Comparison of ENCODE assay signal across 8 cellular contexts in the genomic region with DNA sequence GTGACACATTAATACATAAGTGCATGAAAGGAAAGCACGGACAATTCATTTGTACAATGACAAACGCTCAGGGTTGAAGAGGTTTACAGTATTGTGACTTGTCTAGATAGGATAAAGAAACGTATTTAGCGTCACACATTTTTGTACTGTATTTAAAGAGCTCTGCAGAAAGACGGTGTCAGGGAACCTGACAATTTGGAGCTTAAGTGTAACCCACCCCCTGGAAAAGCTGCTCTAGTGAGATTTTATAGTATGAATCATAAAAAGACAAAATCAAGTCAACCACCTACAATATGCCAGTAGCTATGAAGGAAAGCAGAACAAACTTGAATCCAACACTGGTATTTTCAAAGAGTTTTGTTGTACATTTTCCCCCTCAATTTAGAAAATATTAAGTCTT. TPM values are rescaled to one million over a fixed set of nuclear protein-coding genes. Genes with fewer than 3 reads are reported as not detected.
DNase-seq lines count a peak whose midpoint lies in the region; ATAC-seq and TF ChIP-seq lines count a peak whose summit lies in the region.

No MANE protein-coding gene starts in this region.

- H3K36me3 Mint-ChIP-seq in progenitor cell of endocrine pancreas (ENCODE audit: insufficient read depth): peaks cover 4% of the 10 kb centered on the region

- no peak overlapping the region for H2AFZ ChIP-seq in OCI-LY1 (ENCODE audit: low read length)

- H3K9me3 ChIP-seq in OCI-LY1 (ENCODE audit: low read length): no peaks in the 10 kb centered on the region

- peak overlapping the region; percentile 98 for H3K4me2 ChIP-seq in OCI-LY1 (ENCODE audit: low read length)

- H3K4me3 ChIP-seq in GM12865 (ENCODE audit: low read depth, low read length): peak overlapping the region; percentile 98
- H3K4me3 ChIP-seq in OCI-LY1 (ENCODE audit: low read depth, low read length, poor library complexity, severe bottlenecking): peak overlapping the region; percentile 90
- H3K4me3 ChIP-seq in epithelial cell of esophagus (ENCODE audit: low read length): peak overlapping the region; percentile 23

- no peaks in the 10 kb centered on the region for H3K9me3 Mint-ChIP-seq in progenitor cell of endocrine pancreas (ENCODE audit: low read depth)

- TF ChIP-seq CTCF in GM12865 (IDR thresholded peaks at IDR 0.05; ENCODE audit: insufficient read depth, low read depth, low read length, missing control alignments) (no peak), OCI-LY1 (IDR thresholded peaks at IDR 0.05; ENCODE audit: low read length) (no peak), epithelial cell of esophagus (IDR thresholded peaks at IDR 0.05; ENCODE audit: insufficient read depth, low read depth, low read length, missing control alignments) (no peak), progenitor cell of endocrine pancreas (IDR thresholded peaks at IDR 0.05; ENCODE audit: unreplicated experiment) (no peak)

- H3K9ac ChIP-seq in OCI-LY1 (ENCODE audit: low read length): peak overlapping the region; percentile 90; the same call in 1 of the 2 replicates

- peaks cover 62% of the 10 kb centered on the region for H4K20me1 ChIP-seq in OCI-LY1 (ENCODE audit: insufficient read depth, low read length)

- peaks cover 76% of the 10 kb centered on the region for H3K4me1 ChIP-seq in OCI-LY1 (ENCODE audit: insufficient read depth, low read length, severe bottlenecking)

- DNase-seq in GM12865 (ENCODE audit: low read depth) (no peak), epithelial cell of esophagus (ENCODE audit: low read depth) (no peak), progenitor cell of endocrine pancreas (ENCODE audit: low spot score, unreplicated experiment) (no peak), NCI-H524 treated with DMSO at 0.1 percent for 48 hours (lab: John Stamatoyannopoulos, UW) (no peak)
- no peak for DNase-seq in activated CD4-positive, CD25-positive, alpha-beta regulatory T cell (lab: John Stamatoyannopoulos, UW)

- peak overlapping the region; percentile 90 for H3K27ac Mint-ChIP-seq in progenitor cell of endocrine pancreas

- no peak overlapping the region for H3K27ac ChIP-seq in OCI-LY1 (ENCODE audit: low read depth, low read length, poor library complexity, severe bottlenecking)

- no peaks in the 10 kb centered on the region for H3K27me3 Mint-ChIP-seq in progenitor cell of endocrine pancreas

- ATAC-seq in HG03521 (IDR thresholded peaks at IDR 0.05; ENCODE audit: unreplicated experiment) (no peak), GM19455 (IDR thresholded peaks at IDR 0.05; ENCODE audit: unreplicated experiment) (no peak)

- no peaks in the 10 kb centered on the region for H3K9me2 ChIP-seq in OCI-LY1 (ENCODE audit: low read depth, low read length)

- H3K27me3 ChIP-seq in OCI-LY1 (ENCODE audit: insufficient read depth, low read length): no peaks in the 10 kb centered on the region

- H3K4me1 Mint-ChIP-seq in progenitor cell of endocrine pancreas (ENCODE audit: low read depth): peaks cover 79% of the 10 kb centered on the region

- H3F3A ChIP-seq in OCI-LY1 (ENCODE audit: insufficient read depth, low read length): 0 out of 2 replicates have a peak, but pooled peaks cover 7% of the 10 kb centered on the region

- peaks cover 95% of the 10 kb centered on the region for H3K36me3 ChIP-seq in OCI-LY1 (ENCODE audit: insufficient read depth, low read length)

- H3K4me3 Mint-ChIP-seq in progenitor cell of endocrine pancreas (ENCODE audit: low read depth): peak overlapping the region; percentile 39

- H3K79me2 ChIP-seq in OCI-LY1 (ENCODE audit: insufficient read depth, low read length): peaks cover 100% of the 10 kb centered on the region

RNA-seq across cellular contexts. Expression of gene TRA2B, which starts 5.6 kb away (rescaled TPM):
- 205 and 230 TPM in 2 replicates for total RNA-seq in progenitor cell of endocrine pancreas

Comparison
In these comparisons a context has a peak if more than half of its experiments do, and no peak if none do; other contexts are left out.
1. H3K4me3 ChIP-seq: peak in every context shown above with its lines; median percentile 98 in GM12865; 90 in OCI-LY1; 23 in epithelial cell of esophagus.